Comparison of ENCODE assay signal across 11 cellular contexts in genomic region chr10:72455889-72456588, GRCh38.
DNase-seq lines count a peak whose midpoint lies in the region; ATAC-seq and TF ChIP-seq lines count a peak whose summit lies in the region.
"Had no signal": no experiment of that assay in that cellular context is flagged by ENCODE, and none has a peak within 500 bp of the region (broad histone marks: within the 10 kb centered on the region; RNA-seq: fewer than 3 reads in every experiment).

No MANE protein-coding gene starts in this region.

- TF ChIP-seq CTCF in HEK293 (tag by site-specific recombination; IDR thresholded peaks at IDR 0.05) (no peak), endodermal cell (conservative IDR thresholded peaks at IDR 0.05) (no peak), neutrophil (IDR thresholded peaks at IDR 0.05) (no peak)

- no peak overlapping the region for H3K4me3 Mint-ChIP-seq in endodermal cell

- H3K9me3 ChIP-seq in HEK293 (ENCODE audit: control insufficient read depth, insufficient read depth, low read depth, low read length) (no peaks in the 10 kb centered on the region), endodermal cell (ENCODE audit: control insufficient read depth, low read length) (no peaks in the 10 kb centered on the region), neutrophil (no peaks in the 10 kb centered on the region)

- peak overlapping the region; percentile 59 for H3K27ac Mint-ChIP-seq in endodermal cell
- H3K27ac Mint-ChIP-seq: activated naive CD4-positive, alpha-beta T cell treated with anti-CD3 and anti-CD28 coated beads, Interleukin-2, amount 50 U/mL, for 72 hours had no signal

- 49% methylated on average over 3 of the region's 3 CpGs; no CpG with 5 or more reads in 1 of the 2 experiments for WGBS in endodermal cell (ENCODE audit: insufficient coverage in 1 of 2, insufficient read length in 1 of 2), 2 experiments

- H3K4me1 Mint-ChIP-seq in endodermal cell = peaks cover 10% of the 10 kb centered on the region

- no peaks in the 10 kb centered on the region; a peak in 1 of 3 replicates for H3K36me3 ChIP-seq in HEK293 (ENCODE audit: control insufficient read depth in 2 of 2, insufficient read depth in 1 of 2, low read length in 2 of 2)
- no peaks in the 10 kb centered on the region for H3K36me3 ChIP-seq in endodermal cell (ENCODE audit: control insufficient read depth, insufficient read depth, low read length)
- H3K36me3 ChIP-seq in neutrophil = peaks cover 5% of the 10 kb centered on the region

- POLR2A ChIA-PET in HEK293 (lab: Yijun Ruan, JAX) = no interaction called here

- no peaks in the 10 kb centered on the region for H3K27me3 Mint-ChIP-seq in endodermal cell (ENCODE audit: insufficient read depth)

- H3K4me3 ChIP-seq in HEK293 (ENCODE audit: low read depth, low read length) (no peak overlapping the region), endodermal cell (ENCODE audit: low read length) (no peak overlapping the region), neutrophil (ENCODE audit: low read depth in 1 of 2, low read length in 1 of 2) (no peak overlapping the region)

- no peak for ATAC-seq in GM18502 (IDR thresholded peaks at IDR 0.05; ENCODE audit: poor library complexity, unreplicated experiment)
- ATAC-seq in GM21381 (IDR thresholded peaks at IDR 0.05; ENCODE audit: unreplicated experiment) = no peak
- ATAC-seq: activated naive CD4-positive, alpha-beta T cell treated with anti-CD3 and anti-CD28 coated beads, Interleukin-2, amount 50 U/mL, for 72 hours had no signal

- H3K9ac ChIP-seq in endodermal cell (ENCODE audit: extremely low read depth, low read length, poor library complexity, severe bottlenecking) = no peak overlapping the region

- H3K4me1 ChIP-seq in HEK293 (ENCODE audit: control insufficient read depth, insufficient read depth, low read length) = no peaks in the 10 kb centered on the region
- H3K4me1 ChIP-seq in endodermal cell (ENCODE audit: control insufficient read depth, insufficient read depth, low read length) = no peaks in the 10 kb centered on the region
- H3K4me1 ChIP-seq in neutrophil (ENCODE audit: control insufficient read depth in 1 of 2, insufficient read depth in 1 of 2, low read depth in 1 of 2, low read length in 1 of 2) = peaks cover 24 to 29% of the 10 kb centered on the region in 2 experiments

- CTCF ChIA-PET in HEK293 (lab: Yijun Ruan, JAX) = interaction anchor here (0.6 kb wide), 1 partner anchor 434 kb away, joined by 3 read pairs; no protein-coding TSS in a partner anchor

- no peaks in the 10 kb centered on the region for H3K9me3 Mint-ChIP-seq in endodermal cell
- H3K9me3 Mint-ChIP-seq: activated naive CD4-positive, alpha-beta T cell treated with anti-CD3 and anti-CD28 coated beads, Interleukin-2, amount 50 U/mL, for 72 hours had no signal

- DNase-seq in NOMO-1 treated with DMSO at 0.1 percent for 48 hours (lab: John Stamatoyannopoulos, UW; ENCODE audit: unreplicated experiment) (peak; percentile 27), endodermal cell (peak; percentile 65)
- no peak for DNase-seq in effector CD8-positive, alpha-beta T cell (lab: John Stamatoyannopoulos, UW)
- DNase-seq: DMS153; NCI-H2081 treated with DMSO at 0.1 percent for 48 hours; stimulated activated CD4-positive, alpha-beta T cell treated with anti-CD3 and anti-CD28 coated beads, Interleukin-2, amount 100 ng/mL, for 48 hours had no signal

- H3K27me3 ChIP-seq in endodermal cell (ENCODE audit: control insufficient read depth, insufficient read depth, low read length, poor library complexity, severe bottlenecking) = no peaks in the 10 kb centered on the region
- no peaks in the 10 kb centered on the region for H3K27me3 ChIP-seq in neutrophil

- H3K27ac ChIP-seq in HEK293 (ENCODE audit: extremely low read depth, low read depth, low read length) (no peak overlapping the region), endodermal cell (ENCODE audit: low read depth, low read length) (no peak overlapping the region), neutrophil (peak overlapping the region; percentile 64)

- peaks cover 4% of the 10 kb centered on the region for H3K36me3 Mint-ChIP-seq in endodermal cell (ENCODE audit: low read depth)
- H3K36me3 Mint-ChIP-seq: activated naive CD4-positive, alpha-beta T cell treated with anti-CD3 and anti-CD28 coated beads, Interleukin-2, amount 50 U/mL, for 72 hours had no signal

TF ChIP-seq in HEK293, 187 proteins besides CTCF, POLR2A, EP300 and RAD21:
- TF ChIP-seq ZNF354C (tag by site-specific recombination; IDR thresholded peaks at IDR 0.05; ENCODE audit: borderline replicate concordance, low read depth) (no peak), SCRT1 (tag by site-specific recombination; IDR thresholded peaks at IDR 0.05; ENCODE audit: borderline replicate concordance) (no peak), ZBTB17 (tag by site-specific recombination; IDR thresholded peaks at IDR 0.05) (peak; percentile 60), ZNF596 (tag by site-specific recombination; IDR thresholded peaks at IDR 0.05) (no peak), ELK4 (IDR thresholded peaks at IDR 0.05; ENCODE audit: borderline replicate concordance, low read depth, low read length) (no peak), SP7 (tag by site-specific recombination; IDR thresholded peaks at IDR 0.05) (no peak), ZFP3 (tag by site-specific recombination; IDR thresholded peaks at IDR 0.05; ENCODE audit: low read depth) (no peak), ZSCAN16 (tag by site-specific recombination; IDR thresholded peaks at IDR 0.05) (no peak)
